Comparison of ENCODE assay signal across 8 cellular contexts in the genomic region with DNA sequence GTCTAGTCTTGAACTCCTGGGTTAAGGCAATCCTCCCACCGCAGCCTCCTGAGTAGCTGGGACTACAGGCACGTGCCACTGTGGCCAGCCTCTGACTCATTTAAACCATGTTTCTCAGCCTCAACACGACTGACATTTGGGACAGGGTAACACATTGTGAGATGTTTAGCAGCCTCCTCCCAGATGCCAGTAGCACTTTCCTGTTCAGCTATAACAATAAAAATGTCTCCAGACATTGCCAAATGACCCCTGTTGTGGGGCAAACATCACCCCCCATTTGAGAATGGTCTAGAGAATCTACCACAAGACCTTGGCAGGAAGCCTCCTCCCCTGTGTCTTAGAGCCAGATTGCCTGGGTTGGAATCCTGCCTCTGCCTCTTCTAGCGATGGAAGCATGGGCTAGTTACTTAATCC. TPM values are rescaled to one million over a fixed set of nuclear protein-coding genes. Genes with fewer than 3 reads are reported as not detected.
DNase-seq lines count a peak whose midpoint lies in the region; ATAC-seq and TF ChIP-seq lines count a peak whose summit lies in the region.

No MANE protein-coding gene starts in this region.

- no peak for TF ChIP-seq EP300 in transverse colon (IDR thresholded peaks at IDR 0.05; ENCODE audit: low read depth)

- H3K4me3 Mint-ChIP-seq in activated T-cell treated with anti-CD3 and anti-CD28 coated beads, Interleukin-2, amount 50 U/mL, for 72 hours = no peak overlapping the region
- H3K4me3 Mint-ChIP-seq in glutamatergic neuron (ENCODE audit: unreplicated experiment) = no peak overlapping the region

- H3K36me3 ChIP-seq in osteoblast (ENCODE audit: insufficient read depth, low read length) (no peaks in the 10 kb centered on the region), transverse colon (no peaks in the 10 kb centered on the region), testis (ENCODE audit: low read depth, missing control alignments) (no peaks in the 10 kb centered on the region)

- peak overlapping the region; percentile 12 for H3K4me2 ChIP-seq in osteoblast (ENCODE audit: insufficient read depth, low read length)

- in situ Hi-C loops in transverse colon (cut with MboI; ENCODE audit: low pct_ligation_motif_present in 1 of 4, low pct_unique_long_range_greater_than_20kb in 1 of 4, low sequenced_read_pairs in 3 of 4) = no loop called here

- DNase-seq in ELR (ENCODE audit: low read depth) (peak; percentile 80), osteoblast (ENCODE audit: insufficient read length, low spot score, missing footprints) (no peak), transverse colon (no peak), glutamatergic neuron (no peak), testis (no peak)
- peak; percentile 33 to 34 for DNase-seq in activated T-cell treated with anti-CD3 and anti-CD28 coated beads, Interleukin-2, amount 50 U/mL, for 72 hours

- peaks cover 15% of the 10 kb centered on the region for H3K4me1 ChIP-seq in osteoblast (ENCODE audit: insufficient read depth, low read length)
- no peaks in the 10 kb centered on the region for H3K4me1 ChIP-seq in transverse colon
- no peaks in the 10 kb centered on the region for H3K4me1 ChIP-seq in testis

- H3K36me3 Mint-ChIP-seq in activated T-cell treated with anti-CD3 and anti-CD28 coated beads, Interleukin-2, amount 50 U/mL, for 72 hours (ENCODE audit: insufficient read depth in 2 of 2) = no peaks in the 10 kb centered on the region
- no peaks in the 10 kb centered on the region for H3K36me3 Mint-ChIP-seq in glutamatergic neuron (ENCODE audit: unreplicated experiment)

- peaks cover 4% of the 10 kb centered on the region for H3K27me3 Mint-ChIP-seq in activated T-cell treated with anti-CD3 and anti-CD28 coated beads, Interleukin-2, amount 50 U/mL, for 72 hours (ENCODE audit: low read depth)
- H3K27me3 Mint-ChIP-seq in glutamatergic neuron (ENCODE audit: unreplicated experiment) = peaks cover 3% of the 10 kb centered on the region

- peaks cover 4% of the 10 kb centered on the region for H3K27me3 ChIP-seq in osteoblast (ENCODE audit: insufficient read depth, low read length)
- H3K27me3 ChIP-seq in transverse colon = no peaks in the 10 kb centered on the region
- H3K27me3 ChIP-seq in testis = no peaks in the 10 kb centered on the region

- H2AFZ ChIP-seq in osteoblast (ENCODE audit: low read length) = no peak overlapping the region

- H3K79me2 ChIP-seq in osteoblast (ENCODE audit: insufficient read depth, low read length) = no peaks in the 10 kb centered on the region

- ATAC-seq in HG03025 (IDR thresholded peaks at IDR 0.05; ENCODE audit: low FRiP score, unreplicated experiment) (peak; percentile 46), HG03460 (IDR thresholded peaks at IDR 0.05; ENCODE audit: unreplicated experiment) (no peak)
- ATAC-seq in activated T-cell treated with anti-CD3 and anti-CD28 coated beads, Interleukin-2, amount 50 U/mL, for 72 hours (replicated peaks in 1 of 2) = peak; percentile 82 to 87

- intact Hi-C loops in transverse colon (cut with DNase I; ENCODE audit: low total_unique reads) = no loop called here
- intact Hi-C loops in testis (cut with DNase I; ENCODE audit: low total_unique reads) = no loop called here

- TF ChIP-seq POLR2A in transverse colon (IDR thresholded peaks at IDR 0.05) = no peak
- TF ChIP-seq POLR2A in testis (IDR thresholded peaks at IDR 0.05) = no peak

- TF ChIP-seq CTCF in osteoblast (IDR thresholded peaks at IDR 0.05; ENCODE audit: extremely low read depth, low read depth, low read length) (no peak), transverse colon (IDR thresholded peaks at IDR 0.05) (no peak), glutamatergic neuron (IDR thresholded peaks at IDR 0.05; ENCODE audit: partially characterized antibody, unreplicated experiment) (no peak), testis (IDR thresholded peaks at IDR 0.05) (no peak)

- H3K9me3 ChIP-seq in osteoblast (ENCODE audit: low read depth, low read length) = no peaks in the 10 kb centered on the region
- no peaks in the 10 kb centered on the region for H3K9me3 ChIP-seq in transverse colon
- no peaks in the 10 kb centered on the region for H3K9me3 ChIP-seq in testis

- H4K20me1 ChIP-seq in osteoblast (ENCODE audit: insufficient read depth, low read length) = no peaks in the 10 kb centered on the region

- H3K4me3 ChIP-seq in osteoblast (ENCODE audit: insufficient read depth, low read length) (no peak overlapping the region), transverse colon (no peak overlapping the region), testis (no peak overlapping the region)

- H3K27ac ChIP-seq in osteoblast (ENCODE audit: low read depth, low read length) (peak overlapping the region; percentile 55), transverse colon (no peak overlapping the region), testis (no peak overlapping the region)

- WGBS in transverse colon (ENCODE audit: low coverage in 1 of 2), 2 donors = 67% methylated on average over 4 of the region's 4 CpGs; no CpG with 5 or more reads in 1 of the 2 donors
- 83 to 90% methylated on average over 4 of the region's 4 CpGs for WGBS in testis, 2 donors

- no peaks in the 10 kb centered on the region for H3K9me3 Mint-ChIP-seq in activated T-cell treated with anti-CD3 and anti-CD28 coated beads, Interleukin-2, amount 50 U/mL, for 72 hours
- peaks cover 2% of the 10 kb centered on the region for H3K9me3 Mint-ChIP-seq in glutamatergic neuron (ENCODE audit: unreplicated experiment)

- peaks cover 15% of the 10 kb centered on the region for H3K4me1 Mint-ChIP-seq in activated T-cell treated with anti-CD3 and anti-CD28 coated beads, Interleukin-2, amount 50 U/mL, for 72 hours (ENCODE audit: low read depth)
- H3K4me1 Mint-ChIP-seq in glutamatergic neuron (ENCODE audit: low read depth, unreplicated experiment) = peaks cover 3% of the 10 kb centered on the region

- no peak overlapping the region for H3K27ac Mint-ChIP-seq in activated T-cell treated with anti-CD3 and anti-CD28 coated beads, Interleukin-2, amount 50 U/mL, for 72 hours
- no peak overlapping the region for H3K27ac Mint-ChIP-seq in glutamatergic neuron (ENCODE audit: unreplicated experiment)

RNA-seq across cellular contexts. Expression of a gene that starts 8.4 kb away (rescaled TPM):
- not detected for total RNA-seq in activated T-cell treated with anti-CD3 and anti-CD28 coated beads, Interleukin-2, amount 50 U/mL, for 72 hours
- total RNA-seq in osteoblast = not detected in 2 replicates
- not detected for total RNA-seq in transverse colon
- total RNA-seq in glutamatergic neuron (ENCODE audit: unreplicated experiment) = not detected
- total RNA-seq in testis = 1 to 10 TPM; 1.5 to 1.7 TPM
- polyA plus RNA-seq in testis (ENCODE audit: insufficient read depth, low read depth, low replicate concordance) = 0.96 TPM

RNA-seq across cellular contexts. Expression of a gene that starts 45.8 kb away (rescaled TPM):
- total RNA-seq in activated T-cell treated with anti-CD3 and anti-CD28 coated beads, Interleukin-2, amount 50 U/mL, for 72 hours = 1 to 10 TPM; 1.2 to 1.8 TPM
- total RNA-seq in osteoblast (1.2 and 1.4 TPM in 2 replicates), transverse colon (10 to 100 TPM in 2 of 4 donors, 1 to 10 TPM in 2; 2.7 to 18.3 (median 9.7) TPM), glutamatergic neuron (ENCODE audit: unreplicated experiment) (8.8 TPM), testis (100 to 1,000 TPM; 118 to 128 TPM)
- polyA plus RNA-seq in testis (ENCODE audit: insufficient read depth, low read depth, low replicate concordance) = 38.0 TPM

Comparison
In these comparisons a context has a peak if more than half of its experiments do, and no peak if none do; other contexts are left out.
1. DNase-seq: peak in ELR (single experiment) and activated T-cell treated with anti-CD3 and anti-CD28 coated beads, Interleukin-2, amount 50 U/mL, for 72 hours (2 of 2); none in osteoblast (single experiment), transverse colon (single experiment), glutamatergic neuron (single experiment) and testis (single experiment).
2. RNA of a gene that starts 45.8 kb away (total RNA-seq): 118 to 128 TPM in testis; 2.7 to 18.3 TPM in transverse colon, 8.8 TPM in glutamatergic neuron (single experiment), 1.2 to 1.8 TPM in activated T-cell treated with anti-CD3 and anti-CD28 coated beads, Interleukin-2, amount 50 U/mL, for 72 hours and 1.2 to 1.4 TPM in osteoblast; every median in the first group is over 4 times any median in the second.